Comparison of ENCODE assay signal across 1 cellular context in the genomic region with DNA sequence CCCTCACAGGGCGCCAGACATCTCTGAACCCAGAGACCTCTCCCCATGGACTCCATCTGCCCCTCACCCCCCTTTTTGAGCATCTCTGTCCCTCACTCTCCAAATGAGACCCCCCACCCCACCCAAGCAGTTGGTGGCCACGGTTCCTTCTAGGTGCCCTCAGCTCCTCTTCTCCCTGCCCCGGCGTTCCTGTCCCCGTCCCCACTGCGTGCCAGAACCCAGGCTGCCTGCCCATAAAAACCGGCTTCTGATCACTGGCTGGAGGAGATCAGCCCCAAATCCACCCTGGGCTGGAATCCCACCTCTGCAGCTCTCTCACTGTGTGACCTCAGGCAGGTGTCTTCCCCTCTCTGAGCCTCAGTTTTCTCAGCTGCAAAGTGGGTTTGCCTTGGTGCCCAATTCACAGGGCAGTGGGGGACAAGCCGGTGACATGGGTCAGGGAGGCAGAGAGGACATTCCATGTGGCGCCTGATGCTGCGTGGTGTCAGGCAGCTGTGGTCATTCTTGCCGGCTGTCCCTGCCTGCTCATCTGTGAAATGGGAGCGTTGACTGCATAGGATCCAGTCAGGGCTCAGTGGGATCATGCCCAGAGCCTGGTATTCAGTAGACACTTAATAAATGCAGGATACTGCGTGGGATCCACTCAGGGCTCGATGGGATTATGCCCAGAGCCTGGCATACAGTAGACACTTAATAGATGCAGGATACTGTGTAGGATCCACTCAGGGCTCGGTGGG.
TF ChIP-seq lines count a peak whose summit lies in the region.

No MANE protein-coding gene starts in this region.

TF ChIP-seq in IMR-90, 13 proteins besides CTCF, POLR2A, EP300 and RAD21 (continued from another document):
- TF ChIP-seq, protein P1, sequence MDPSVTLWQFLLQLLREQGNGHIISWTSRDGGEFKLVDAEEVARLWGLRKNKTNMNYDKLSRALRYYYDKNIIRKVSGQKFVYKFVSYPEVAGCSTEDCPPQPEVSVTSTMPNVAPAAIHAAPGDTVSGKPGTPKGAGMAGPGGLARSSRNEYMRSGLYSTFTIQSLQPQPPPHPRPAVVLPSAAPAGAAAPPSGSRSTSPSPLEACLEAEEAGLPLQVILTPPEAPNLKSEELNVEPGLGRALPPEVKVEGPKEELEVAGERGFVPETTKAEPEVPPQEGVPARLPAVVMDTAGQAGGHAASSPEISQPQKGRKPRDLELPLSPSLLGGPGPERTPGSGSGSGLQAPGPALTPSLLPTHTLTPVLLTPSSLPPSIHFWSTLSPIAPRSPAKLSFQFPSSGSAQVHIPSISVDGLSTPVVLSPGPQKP (IDR thresholded peaks at IDR 0.05; ENCODE audit: borderline replicate concordance, low read depth, low read length): no peak
- TF ChIP-seq RFX5 (IDR thresholded peaks at IDR 0.05; ENCODE audit: low read depth, low read length): no peak
- TF ChIP-seq RCOR1 (IDR thresholded peaks at IDR 0.05; ENCODE audit: insufficient replicate concordance, low read length): no peak
- no peak for TF ChIP-seq NFE2L2 (IDR thresholded peaks at IDR 0.05; ENCODE audit: low read depth, low read length)
- no peak for TF ChIP-seq FOS (IDR thresholded peaks at IDR 0.05; ENCODE audit: low read depth, low read length)
- no peak for TF ChIP-seq CEBPB (IDR thresholded peaks at IDR 0.05; ENCODE audit: low read depth, low read length)
- no peak for TF ChIP-seq MXI1 (IDR thresholded peaks at IDR 0.05; ENCODE audit: borderline replicate concordance, low read depth, low read length)
